25 cellular contexts compared by ENCODE assay signal in genomic region chr20:37863289-37863688, GRCh38. TPM values are rescaled to one million over a fixed set of nuclear protein-coding genes. Genes with fewer than 3 reads are reported as not detected.
"Had no signal": no experiment of that assay in that cellular context is flagged by ENCODE, and none has a peak within 500 bp of the region (broad histone marks: within the 10 kb centered on the region; RNA-seq: fewer than 3 reads in every experiment).

No MANE protein-coding gene starts in this region.

- H3K4me3 ChIP-seq: esophagus squamous epithelium, gastroesophageal sphincter, lung, neural progenitor cell, pancreas, psoas muscle, sigmoid colon, skin epidermis, suprapubic skin, thyroid gland, upper lobe of left lung, vagina had no signal

- H3K27ac ChIP-seq: esophagus squamous epithelium, gastroesophageal sphincter, neural progenitor cell, pancreas, psoas muscle, sigmoid colon, skin epidermis, suprapubic skin, thyroid gland, upper lobe of left lung, vagina had no signal

- ATAC-seq: effector memory CD8-positive, alpha-beta T cell; gastroesophageal sphincter; left colon; left ventricle myocardium superior; naive thymus-derived CD4-positive, alpha-beta T cell; pancreas; psoas muscle; stimulated activated naive CD8-positive, alpha-beta T cell treated with anti-CD3 and anti-CD28 coated beads, Interleukin-15, Interleukin-2, amounts not matched to agents 100 U/mL and 50 U/mL, for 24 hours had no signal

- H3K4me2 ChIP-seq: neural progenitor cell had no signal

- H3K9ac ChIP-seq: neural progenitor cell had no signal

- DNase-seq: cerebellar nuclear complex; effector memory CD8-positive, alpha-beta T cell; esophagus squamous epithelium; foreskin fibroblast; left colon; left ventricle myocardium superior; mesenchymal stem cell; naive thymus-derived CD4-positive, alpha-beta T cell; occipital lobe; pancreas; psoas muscle; sigmoid colon; stimulated activated CD4-positive, alpha-beta T cell treated with anti-CD3 and anti-CD28 coated beads, Interleukin-12 subunit alpha, Interleukin-12 subunit beta, amount 100 ng/mL, for 4 hours; stimulated activated naive CD8-positive, alpha-beta T cell treated with anti-CD3 and anti-CD28 coated beads, Interleukin-15, Interleukin-2, amounts not matched to agents 100 U/mL and 50 U/mL, for 24 hours; thyroid gland; upper lobe of left lung had no signal

- H3K27me3 ChIP-seq: esophagus squamous epithelium, gastroesophageal sphincter, neural progenitor cell, pancreas, sigmoid colon, suprapubic skin, thyroid gland, upper lobe of left lung, vagina had no signal

- H3K36me3 ChIP-seq: neural progenitor cell, pancreas had no signal

- H3K9me3 ChIP-seq: esophagus squamous epithelium, gastroesophageal sphincter, pancreas, psoas muscle, sigmoid colon, suprapubic skin, thyroid gland, upper lobe of left lung, vagina had no signal

- H3K27me3 Mint-ChIP-seq: dendritic cell treated with granulocyte-macrophage colony-stimulating factor and Interleukin-4, amounts not matched to agents 40 ng/mL and 50 ng/mL, for 4 days; effector memory CD8-positive, alpha-beta T cell; naive thymus-derived CD4-positive, alpha-beta T cell had no signal

- H3K4me1 ChIP-seq: esophagus squamous epithelium, pancreas, psoas muscle, suprapubic skin, thyroid gland, upper lobe of left lung, vagina had no signal

- H3K9me3 Mint-ChIP-seq: dendritic cell treated with granulocyte-macrophage colony-stimulating factor and Interleukin-4, amounts not matched to agents 40 ng/mL and 50 ng/mL, for 4 days; effector memory CD8-positive, alpha-beta T cell; naive thymus-derived CD4-positive, alpha-beta T cell; neural progenitor cell had no signal

- FAIRE-seq: colon, pancreas had no signal

- H3K27ac Mint-ChIP-seq: dendritic cell treated with granulocyte-macrophage colony-stimulating factor and Interleukin-4, amounts not matched to agents 40 ng/mL and 50 ng/mL, for 4 days; effector memory CD8-positive, alpha-beta T cell; neural progenitor cell had no signal

- H2AFZ ChIP-seq: neural progenitor cell had no signal

- H3K4me3 Mint-ChIP-seq: dendritic cell treated with granulocyte-macrophage colony-stimulating factor and Interleukin-4, amounts not matched to agents 40 ng/mL and 50 ng/mL, for 4 days; effector memory CD8-positive, alpha-beta T cell; naive thymus-derived CD4-positive, alpha-beta T cell; neural progenitor cell had no signal

RNA-seq across cellular contexts. Expression of gene VSTM2L, which starts 39.6 kb away (rescaled TPM):
- total RNA-seq: mononuclear cell, vagina had no signal
- polyA plus RNA-seq: naive thymus-derived CD4-positive, alpha-beta T cell had no signal
